Comparison of ENCODE assay signal across 6 cellular contexts in genomic region chr17:35387496-35387895, GRCh38.
"Had no signal": no experiment of that assay in that cellular context is flagged by ENCODE, and none has a peak within 500 bp of the region (broad histone marks: within the 10 kb centered on the region; RNA-seq: fewer than 3 reads in every experiment).

No MANE protein-coding gene starts in this region.

- ATAC-seq: HepG2, K562 had no signal

- H3K4me3 ChIP-seq: K562 had no signal

- H3K27ac ChIP-seq: HL-60 had no signal

- DNase-seq: IMR-90, KBM-7, KG1 had no signal
